Comparison of ENCODE assay signal across 1 cellular context in the genomic region with DNA sequence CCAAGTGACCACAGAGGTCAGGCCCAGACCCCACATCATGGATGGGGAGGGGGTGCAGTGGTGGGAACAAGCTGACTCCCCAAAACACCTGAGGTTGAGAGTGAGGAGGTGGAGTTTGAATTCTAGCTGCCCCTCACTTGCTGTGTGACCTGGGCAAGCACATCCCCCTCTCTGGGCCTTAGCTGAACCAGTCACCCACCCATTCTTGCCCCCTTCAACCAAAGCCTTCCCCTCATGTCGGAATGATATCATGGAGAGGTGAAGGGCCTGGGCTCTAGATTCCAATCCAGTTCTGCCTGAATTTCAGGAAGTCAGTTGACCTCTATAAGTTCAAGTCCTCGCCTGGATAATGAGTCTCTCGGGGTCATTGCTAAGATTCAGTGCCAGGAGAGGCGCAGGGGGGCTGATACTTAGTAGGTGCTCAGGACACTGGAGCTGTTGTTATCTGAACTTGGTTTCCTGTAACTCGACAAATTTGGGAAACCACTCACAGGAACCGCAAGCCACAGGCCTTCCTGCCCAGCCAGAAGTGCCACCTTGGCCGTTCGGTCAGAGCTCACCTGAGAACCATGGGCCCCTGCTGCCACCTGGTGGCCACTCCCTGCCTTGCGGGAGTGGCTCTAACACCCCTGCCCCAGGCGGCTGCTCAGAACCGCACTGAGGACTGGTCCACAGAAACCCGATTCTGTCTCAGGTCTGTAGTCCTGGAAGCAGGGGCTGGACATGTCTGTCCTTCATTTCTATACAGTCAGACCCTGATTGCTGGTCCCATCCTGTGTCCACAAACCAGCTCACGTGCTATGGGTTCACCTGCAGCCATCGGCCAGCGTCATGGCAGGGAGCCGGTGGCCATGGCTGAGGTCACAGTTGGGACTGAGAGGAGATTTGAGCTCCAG.
TF ChIP-seq lines count a peak whose summit lies in the region.

No MANE protein-coding gene starts in this region.

TF ChIP-seq in GM12878, 131 proteins besides CTCF, POLR2A, EP300 and RAD21 (continued from another document and continues in another):
- TF ChIP-seq, protein P1, sequence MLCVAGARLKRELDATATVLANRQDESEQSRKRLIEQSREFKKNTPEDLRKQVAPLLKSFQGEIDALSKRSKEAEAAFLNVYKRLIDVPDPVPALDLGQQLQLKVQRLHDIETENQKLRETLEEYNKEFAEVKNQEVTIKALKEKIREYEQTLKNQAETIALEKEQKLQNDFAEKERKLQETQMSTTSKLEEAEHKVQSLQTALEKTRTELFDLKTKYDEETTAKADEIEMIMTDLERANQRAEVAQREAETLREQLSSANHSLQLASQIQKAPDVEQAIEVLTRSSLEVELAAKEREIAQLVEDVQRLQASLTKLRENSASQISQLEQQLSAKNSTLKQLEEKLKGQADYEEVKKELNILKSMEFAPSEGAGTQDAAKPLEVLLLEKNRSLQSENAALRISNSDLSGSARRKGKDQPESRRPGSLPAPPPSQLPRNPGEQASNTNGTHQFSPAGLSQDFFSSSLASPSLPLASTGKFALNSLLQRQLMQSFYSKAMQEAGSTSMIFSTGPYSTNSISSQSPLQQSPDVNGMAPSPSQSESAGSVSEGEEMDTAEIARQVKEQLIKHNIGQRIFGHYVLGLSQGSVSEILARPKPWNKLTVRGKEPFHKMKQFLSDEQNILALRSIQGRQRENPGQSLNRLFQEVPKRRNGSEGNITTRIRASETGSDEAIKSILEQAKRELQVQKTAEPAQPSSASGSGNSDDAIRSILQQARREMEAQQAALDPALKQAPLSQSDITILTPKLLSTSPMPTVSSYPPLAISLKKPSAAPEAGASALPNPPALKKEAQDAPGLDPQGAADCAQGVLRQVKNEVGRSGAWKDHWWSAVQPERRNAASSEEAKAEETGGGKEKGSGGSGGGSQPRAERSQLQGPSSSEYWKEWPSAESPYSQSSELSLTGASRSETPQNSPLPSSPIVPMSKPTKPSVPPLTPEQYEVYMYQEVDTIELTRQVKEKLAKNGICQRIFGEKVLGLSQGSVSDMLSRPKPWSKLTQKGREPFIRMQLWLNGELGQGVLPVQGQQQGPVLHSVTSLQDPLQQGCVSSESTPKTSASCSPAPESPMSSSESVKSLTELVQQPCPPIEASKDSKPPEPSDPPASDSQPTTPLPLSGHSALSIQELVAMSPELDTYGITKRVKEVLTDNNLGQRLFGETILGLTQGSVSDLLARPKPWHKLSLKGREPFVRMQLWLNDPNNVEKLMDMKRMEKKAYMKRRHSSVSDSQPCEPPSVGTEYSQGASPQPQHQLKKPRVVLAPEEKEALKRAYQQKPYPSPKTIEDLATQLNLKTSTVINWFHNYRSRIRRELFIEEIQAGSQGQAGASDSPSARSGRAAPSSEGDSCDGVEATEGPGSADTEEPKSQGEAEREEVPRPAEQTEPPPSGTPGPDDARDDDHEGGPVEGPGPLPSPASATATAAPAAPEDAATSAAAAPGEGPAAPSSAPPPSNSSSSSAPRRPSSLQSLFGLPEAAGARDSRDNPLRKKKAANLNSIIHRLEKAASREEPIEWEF (IDR thresholded peaks at IDR 0.05; ENCODE audit: insufficient replicate concordance, low read depth, low read length): no peak
- TF ChIP-seq SIN3A (IDR thresholded peaks at IDR 0.05; ENCODE audit: low read depth, low read length): no peak
- no peak for TF ChIP-seq FOS (IDR thresholded peaks at IDR 0.05; ENCODE audit: borderline replicate concordance, extremely low read depth, insufficient read length)
- TF ChIP-seq, protein P2, sequence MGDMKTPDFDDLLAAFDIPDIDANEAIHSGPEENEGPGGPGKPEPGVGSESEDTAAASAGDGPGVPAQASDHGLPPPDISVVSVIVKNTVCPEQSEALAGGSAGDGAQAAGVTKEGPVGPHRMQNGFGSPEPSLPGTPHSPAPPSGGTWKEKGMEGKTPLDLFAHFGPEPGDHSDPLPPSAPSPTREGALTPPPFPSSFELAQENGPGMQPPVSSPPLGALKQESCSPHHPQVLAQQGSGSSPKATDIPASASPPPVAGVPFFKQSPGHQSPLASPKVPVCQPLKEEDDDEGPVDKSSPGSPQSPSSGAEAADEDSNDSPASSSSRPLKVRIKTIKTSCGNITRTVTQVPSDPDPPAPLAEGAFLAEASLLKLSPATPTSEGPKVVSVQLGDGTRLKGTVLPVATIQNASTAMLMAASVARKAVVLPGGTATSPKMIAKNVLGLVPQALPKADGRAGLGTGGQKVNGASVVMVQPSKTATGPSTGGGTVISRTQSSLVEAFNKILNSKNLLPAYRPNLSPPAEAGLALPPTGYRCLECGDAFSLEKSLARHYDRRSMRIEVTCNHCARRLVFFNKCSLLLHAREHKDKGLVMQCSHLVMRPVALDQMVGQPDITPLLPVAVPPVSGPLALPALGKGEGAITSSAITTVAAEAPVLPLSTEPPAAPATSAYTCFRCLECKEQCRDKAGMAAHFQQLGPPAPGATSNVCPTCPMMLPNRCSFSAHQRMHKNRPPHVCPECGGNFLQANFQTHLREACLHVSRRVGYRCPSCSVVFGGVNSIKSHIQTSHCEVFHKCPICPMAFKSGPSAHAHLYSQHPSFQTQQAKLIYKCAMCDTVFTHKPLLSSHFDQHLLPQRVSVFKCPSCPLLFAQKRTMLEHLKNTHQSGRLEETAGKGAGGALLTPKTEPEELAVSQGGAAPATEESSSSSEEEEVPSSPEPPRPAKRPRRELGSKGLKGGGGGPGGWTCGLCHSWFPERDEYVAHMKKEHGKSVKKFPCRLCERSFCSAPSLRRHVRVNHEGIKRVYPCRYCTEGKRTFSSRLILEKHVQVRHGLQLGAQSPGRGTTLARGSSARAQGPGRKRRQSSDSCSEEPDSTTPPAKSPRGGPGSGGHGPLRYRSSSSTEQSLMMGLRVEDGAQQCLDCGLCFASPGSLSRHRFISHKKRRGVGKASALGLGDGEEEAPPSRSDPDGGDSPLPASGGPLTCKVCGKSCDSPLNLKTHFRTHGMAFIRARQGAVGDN (IDR thresholded peaks at IDR 0.05): no peak
- TF ChIP-seq SUPT20H (IDR thresholded peaks at IDR 0.05; ENCODE audit: borderline replicate concordance, control insufficient read depth, low read depth, low read length): no peak
- TF ChIP-seq SPI1 (IDR thresholded peaks at IDR 0.05; ENCODE audit: borderline replicate concordance, insufficient read depth, low read depth, low read length): no peak
- TF ChIP-seq TAF1 (IDR thresholded peaks at IDR 0.05; ENCODE audit: borderline replicate concordance, low read depth, low read length): no peak
- TF ChIP-seq CBX5 (IDR thresholded peaks at IDR 0.05; ENCODE audit: low read depth): no peak
- TF ChIP-seq NR2C1 (IDR thresholded peaks at IDR 0.05): no peak
- no peak for TF ChIP-seq ZZZ3 (IDR thresholded peaks at IDR 0.05; ENCODE audit: control insufficient read depth, insufficient read length, low read depth)
- peak; percentile 66; the same call in 1 of the 2 replicates for TF ChIP-seq NBN (IDR thresholded peaks at IDR 0.05)
- no peak for TF ChIP-seq PAX8 (IDR thresholded peaks at IDR 0.05)
- no peak for TF ChIP-seq HDAC2 (IDR thresholded peaks at IDR 0.05)
- no peak for TF ChIP-seq BRCA1 (IDR thresholded peaks at IDR 0.05; ENCODE audit: low read depth, low read length)
- 0 out of 2 replicates have a peak, but pooled peaks have one; percentile 26 for TF ChIP-seq EED (IDR thresholded peaks at IDR 0.05; ENCODE audit: low read depth)
- TF ChIP-seq CBX3 (IDR thresholded peaks at IDR 0.05; ENCODE audit: borderline replicate concordance, low read depth): no peak
- no peak for TF ChIP-seq JUND (IDR thresholded peaks at IDR 0.05; ENCODE audit: low read depth, low read length)
- TF ChIP-seq, protein P3, sequence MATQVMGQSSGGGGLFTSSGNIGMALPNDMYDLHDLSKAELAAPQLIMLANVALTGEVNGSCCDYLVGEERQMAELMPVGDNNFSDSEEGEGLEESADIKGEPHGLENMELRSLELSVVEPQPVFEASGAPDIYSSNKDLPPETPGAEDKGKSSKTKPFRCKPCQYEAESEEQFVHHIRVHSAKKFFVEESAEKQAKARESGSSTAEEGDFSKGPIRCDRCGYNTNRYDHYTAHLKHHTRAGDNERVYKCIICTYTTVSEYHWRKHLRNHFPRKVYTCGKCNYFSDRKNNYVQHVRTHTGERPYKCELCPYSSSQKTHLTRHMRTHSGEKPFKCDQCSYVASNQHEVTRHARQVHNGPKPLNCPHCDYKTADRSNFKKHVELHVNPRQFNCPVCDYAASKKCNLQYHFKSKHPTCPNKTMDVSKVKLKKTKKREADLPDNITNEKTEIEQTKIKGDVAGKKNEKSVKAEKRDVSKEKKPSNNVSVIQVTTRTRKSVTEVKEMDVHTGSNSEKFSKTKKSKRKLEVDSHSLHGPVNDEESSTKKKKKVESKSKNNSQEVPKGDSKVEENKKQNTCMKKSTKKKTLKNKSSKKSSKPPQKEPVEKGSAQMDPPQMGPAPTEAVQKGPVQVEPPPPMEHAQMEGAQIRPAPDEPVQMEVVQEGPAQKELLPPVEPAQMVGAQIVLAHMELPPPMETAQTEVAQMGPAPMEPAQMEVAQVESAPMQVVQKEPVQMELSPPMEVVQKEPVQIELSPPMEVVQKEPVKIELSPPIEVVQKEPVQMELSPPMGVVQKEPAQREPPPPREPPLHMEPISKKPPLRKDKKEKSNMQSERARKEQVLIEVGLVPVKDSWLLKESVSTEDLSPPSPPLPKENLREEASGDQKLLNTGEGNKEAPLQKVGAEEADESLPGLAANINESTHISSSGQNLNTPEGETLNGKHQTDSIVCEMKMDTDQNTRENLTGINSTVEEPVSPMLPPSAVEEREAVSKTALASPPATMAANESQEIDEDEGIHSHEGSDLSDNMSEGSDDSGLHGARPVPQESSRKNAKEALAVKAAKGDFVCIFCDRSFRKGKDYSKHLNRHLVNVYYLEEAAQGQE (IDR thresholded peaks at IDR 0.05; ENCODE audit: low read depth, low read length): no peak
- TF ChIP-seq, protein P4, sequence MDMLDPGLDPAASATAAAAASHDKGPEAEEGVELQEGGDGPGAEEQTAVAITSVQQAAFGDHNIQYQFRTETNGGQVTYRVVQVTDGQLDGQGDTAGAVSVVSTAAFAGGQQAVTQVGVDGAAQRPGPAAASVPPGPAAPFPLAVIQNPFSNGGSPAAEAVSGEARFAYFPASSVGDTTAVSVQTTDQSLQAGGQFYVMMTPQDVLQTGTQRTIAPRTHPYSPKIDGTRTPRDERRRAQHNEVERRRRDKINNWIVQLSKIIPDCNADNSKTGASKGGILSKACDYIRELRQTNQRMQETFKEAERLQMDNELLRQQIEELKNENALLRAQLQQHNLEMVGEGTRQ (IDR thresholded peaks at IDR 0.05; ENCODE audit: borderline replicate concordance, low read depth, low read length): no peak
- peak; percentile 71; the same call in 1 of the 2 replicates for TF ChIP-seq YY1 (IDR thresholded peaks at IDR 0.05; ENCODE audit: low read depth, low read length)
- no peak for TF ChIP-seq KDM1A (IDR thresholded peaks at IDR 0.05; ENCODE audit: borderline replicate concordance)
- peak; percentile 95 for TF ChIP-seq SMC3 (IDR thresholded peaks at IDR 0.05; ENCODE audit: borderline replicate concordance, low read length)
- no peak for TF ChIP-seq LARP7 (IDR thresholded peaks at IDR 0.05)
- TF ChIP-seq MEF2A (IDR thresholded peaks at IDR 0.05; ENCODE audit: insufficient read depth, low read depth, low read length): no peak
- TF ChIP-seq RUNX3 (IDR thresholded peaks at IDR 0.05; ENCODE audit: low read length): peak; percentile 95
- TF ChIP-seq, protein P5, sequence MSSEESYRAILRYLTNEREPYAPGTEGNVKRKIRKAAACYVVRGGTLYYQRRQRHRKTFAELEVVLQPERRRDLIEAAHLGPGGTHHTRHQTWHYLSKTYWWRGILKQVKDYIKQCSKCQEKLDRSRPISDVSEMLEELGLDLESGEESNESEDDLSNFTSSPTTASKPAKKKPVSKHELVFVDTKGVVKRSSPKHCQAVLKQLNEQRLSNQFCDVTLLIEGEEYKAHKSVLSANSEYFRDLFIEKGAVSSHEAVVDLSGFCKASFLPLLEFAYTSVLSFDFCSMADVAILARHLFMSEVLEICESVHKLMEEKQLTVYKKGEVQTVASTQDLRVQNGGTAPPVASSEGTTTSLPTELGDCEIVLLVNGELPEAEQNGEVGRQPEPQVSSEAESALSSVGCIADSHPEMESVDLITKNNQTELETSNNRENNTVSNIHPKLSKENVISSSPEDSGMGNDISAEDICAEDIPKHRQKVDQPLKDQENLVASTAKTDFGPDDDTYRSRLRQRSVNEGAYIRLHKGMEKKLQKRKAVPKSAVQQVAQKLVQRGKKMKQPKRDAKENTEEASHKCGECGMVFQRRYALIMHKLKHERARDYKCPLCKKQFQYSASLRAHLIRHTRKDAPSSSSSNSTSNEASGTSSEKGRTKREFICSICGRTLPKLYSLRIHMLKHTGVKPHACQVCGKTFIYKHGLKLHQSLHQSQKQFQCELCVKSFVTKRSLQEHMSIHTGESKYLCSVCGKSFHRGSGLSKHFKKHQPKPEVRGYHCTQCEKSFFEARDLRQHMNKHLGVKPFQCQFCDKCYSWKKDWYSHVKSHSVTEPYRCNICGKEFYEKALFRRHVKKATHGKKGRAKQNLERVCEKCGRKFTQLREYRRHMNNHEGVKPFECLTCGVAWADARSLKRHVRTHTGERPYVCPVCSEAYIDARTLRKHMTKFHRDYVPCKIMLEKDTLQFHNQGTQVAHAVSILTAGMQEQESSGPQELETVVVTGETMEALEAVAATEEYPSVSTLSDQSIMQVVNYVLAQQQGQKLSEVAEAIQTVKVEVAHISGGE (CRISPR knock-in tag; IDR thresholded peaks at IDR 0.05): no peak
- TF ChIP-seq EZH2 (IDR thresholded peaks at IDR 0.05; ENCODE audit: borderline replicate concordance, control insufficient read depth, low read depth, low read length): no peak
- TF ChIP-seq, protein P6, sequence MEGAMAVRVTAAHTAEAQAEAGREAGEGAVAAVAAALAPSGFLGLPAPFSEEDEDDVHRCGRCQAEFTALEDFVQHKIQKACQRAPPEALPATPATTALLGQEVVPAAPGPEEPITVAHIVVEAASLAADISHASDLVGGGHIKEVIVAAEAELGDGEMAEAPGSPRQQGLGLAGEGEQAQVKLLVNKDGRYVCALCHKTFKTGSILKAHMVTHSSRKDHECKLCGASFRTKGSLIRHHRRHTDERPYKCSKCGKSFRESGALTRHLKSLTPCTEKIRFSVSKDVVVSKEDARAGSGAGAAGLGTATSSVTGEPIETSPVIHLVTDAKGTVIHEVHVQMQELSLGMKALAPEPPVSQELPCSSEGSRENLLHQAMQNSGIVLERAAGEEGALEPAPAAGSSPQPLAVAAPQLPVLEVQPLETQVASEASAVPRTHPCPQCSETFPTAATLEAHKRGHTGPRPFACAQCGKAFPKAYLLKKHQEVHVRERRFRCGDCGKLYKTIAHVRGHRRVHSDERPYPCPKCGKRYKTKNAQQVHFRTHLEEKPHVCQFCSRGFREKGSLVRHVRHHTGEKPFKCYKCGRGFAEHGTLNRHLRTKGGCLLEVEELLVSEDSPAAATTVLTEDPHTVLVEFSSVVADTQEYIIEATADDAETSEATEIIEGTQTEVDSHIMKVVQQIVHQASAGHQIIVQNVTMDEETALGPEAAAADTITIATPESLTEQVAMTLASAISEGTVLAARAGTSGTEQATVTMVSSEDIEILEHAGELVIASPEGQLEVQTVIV (IDR thresholded peaks at IDR 0.05; ENCODE audit: borderline replicate concordance, partially characterized antibody): no peak
- TF ChIP-seq SIX5 (IDR thresholded peaks at IDR 0.05; ENCODE audit: low read depth, low read length, severe bottlenecking): no peak
